In the genomic region with DNA sequence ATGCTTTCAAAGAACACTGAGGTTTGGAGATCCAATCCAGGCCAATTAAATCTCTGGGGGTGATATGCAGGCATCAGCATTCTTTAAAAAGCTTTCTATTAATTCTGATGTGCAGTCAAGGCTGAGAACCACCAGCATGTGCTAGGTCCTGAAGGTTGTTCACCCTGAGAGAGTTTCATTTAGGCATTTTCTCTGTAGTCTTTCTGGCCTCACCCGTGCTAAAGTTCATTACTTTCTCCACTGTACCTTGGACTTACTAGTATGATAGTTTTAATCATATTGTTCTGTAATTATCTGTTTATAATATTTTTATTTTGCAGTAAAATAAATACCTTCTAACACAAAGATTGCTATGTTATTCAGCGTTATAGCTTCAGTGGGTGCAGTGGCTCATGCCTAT, we compare ENCODE assay signal across 26 cellular contexts.
"Had no signal": no experiment of that assay in that cellular context is flagged by ENCODE, and none has a peak within 500 bp of the region (broad histone marks: within the 10 kb centered on the region; RNA-seq: fewer than 3 reads in every experiment).

No MANE protein-coding gene starts in this region.

- H3K4me3 Mint-ChIP-seq: dendritic cell treated with granulocyte-macrophage colony-stimulating factor and Interleukin-4, amounts not matched to agents 40 ng/mL and 50 ng/mL, for 4 days; effector memory CD8-positive, alpha-beta T cell; endodermal cell; mesothelial cell of epicardium had no signal

- H3K36me3 ChIP-seq: colonic mucosa had no signal

- ATAC-seq: effector memory CD8-positive, alpha-beta T cell; esophagus mucosa; gastrocnemius medialis; heart right ventricle; left cardiac atrium; left lung; left ventricle myocardium superior; lower lobe of right lung had no signal

- H3K4me1 ChIP-seq: colonic mucosa, esophagus squamous epithelium, gastrocnemius medialis, heart right ventricle, left lung, lower lobe of right lung had no signal

- H3K27me3 Mint-ChIP-seq: dendritic cell treated with granulocyte-macrophage colony-stimulating factor and Interleukin-4, amounts not matched to agents 40 ng/mL and 50 ng/mL, for 4 days; effector memory CD8-positive, alpha-beta T cell had no signal

- H3K27ac Mint-ChIP-seq: dendritic cell treated with granulocyte-macrophage colony-stimulating factor and Interleukin-4, amounts not matched to agents 40 ng/mL and 50 ng/mL, for 4 days; effector memory CD8-positive, alpha-beta T cell; endodermal cell; mesothelial cell of epicardium had no signal

- H3K9me3 ChIP-seq: colonic mucosa, esophagus squamous epithelium, gastrocnemius medialis, heart right ventricle, left lung, lower lobe of right lung had no signal

- FAIRE-seq: endometrium, islet of Langerhans, keratinocyte had no signal

- H3K27me3 ChIP-seq: colonic mucosa, esophagus squamous epithelium, gastrocnemius medialis, heart right ventricle, left lung had no signal

- H3K4me1 Mint-ChIP-seq: endodermal cell, mesothelial cell of epicardium had no signal

- H3K9me3 Mint-ChIP-seq: dendritic cell treated with granulocyte-macrophage colony-stimulating factor and Interleukin-4, amounts not matched to agents 40 ng/mL and 50 ng/mL, for 4 days; effector memory CD8-positive, alpha-beta T cell; endodermal cell; mesothelial cell of epicardium had no signal

- H3K27ac ChIP-seq: colonic mucosa, epithelial cell of prostate, esophagus squamous epithelium, gastrocnemius medialis, heart right ventricle, left lung, lower lobe of right lung had no signal

- DNase-seq: colonic mucosa; cortex of kidney; effector CD8-positive, alpha-beta T cell; effector memory CD8-positive, alpha-beta T cell; endodermal cell; erythroblast; esophagus squamous epithelium; foreskin fibroblast; foreskin melanocyte; gastrocnemius medialis; glutamatergic neuron; head of caudate nucleus; heart right ventricle; hippocampal formation; left cardiac atrium; left lung; left ventricle myocardium superior; lower lobe of right lung; mesenchymal stem cell had no signal

- H3K4me3 ChIP-seq: colonic mucosa, esophagus squamous epithelium, gastrocnemius medialis, heart right ventricle, left lung, lower lobe of right lung had no signal
